Comparison of ENCODE assay signal across 9 cellular contexts in the genomic region with DNA sequence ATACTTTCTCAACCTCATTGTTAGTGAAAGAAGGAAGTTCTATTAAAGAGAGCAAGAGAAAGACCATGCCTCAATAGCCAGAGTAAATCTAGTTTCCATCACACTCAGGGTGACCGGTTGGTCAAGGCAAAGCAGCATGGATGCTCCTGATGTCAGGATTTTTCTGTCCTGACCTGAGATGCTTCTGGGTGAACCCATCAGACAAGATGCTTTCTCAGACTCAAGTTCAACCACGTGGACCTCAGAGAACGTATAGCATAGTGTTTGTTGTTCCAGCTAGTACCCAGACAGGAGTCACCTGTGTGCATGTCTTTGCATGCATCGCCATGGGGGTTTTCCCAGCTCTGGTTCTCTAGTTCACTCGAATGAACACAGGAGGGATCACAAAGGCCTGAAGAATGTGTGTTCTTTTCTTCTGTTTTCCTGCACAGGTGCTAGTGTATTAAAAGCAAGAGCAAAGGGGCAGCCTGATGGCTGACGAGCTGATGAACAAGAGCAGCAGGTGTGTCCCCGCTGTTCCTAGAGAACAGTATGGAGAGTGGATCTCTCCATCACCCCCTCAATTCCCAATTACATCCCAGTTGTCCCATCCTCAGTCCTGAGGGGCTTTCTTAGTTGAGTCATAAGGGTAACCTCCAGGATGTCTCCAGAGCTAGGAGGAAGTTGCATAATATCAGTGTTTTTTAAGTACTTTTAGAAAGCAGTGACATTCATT.
A peak's percentile ranks its signal among the peaks of the same experiment; 100 is the strongest.
DNase-seq lines count a peak whose midpoint lies in the region; ATAC-seq lines count a peak whose summit lies in the region.
"Had no signal": no experiment of that assay in that cellular context is flagged by ENCODE, and none has a peak within 500 bp of the region (broad histone marks: within the 10 kb centered on the region; RNA-seq: fewer than 3 reads in every experiment).

No MANE protein-coding gene starts in this region.

- peak; percentile 15 for DNase-seq in activated naive CD4-positive, alpha-beta T cell treated with Interleukin-2 at 50 U/mL for 16 hours
- DNase-seq in activated naive CD4-positive, alpha-beta T cell (lab: John Stamatoyannopoulos, UW) = no peak
- DNase-seq in activated naive CD4-positive, alpha-beta T cell treated with anti-CD3 and anti-CD28 coated beads for 36 hours = peak; percentile 86
- DNase-seq in ureter (ENCODE audit: low spot score) (peak; percentile 73), HK-2 (ENCODE audit: unreplicated experiment) (no peak), NCI-H2227 treated with DMSO at 0.1 percent for 48 hours (lab: John Stamatoyannopoulos, UW) (no peak), A172 (ENCODE audit: low spot score) (no peak)
- DNase-seq: DND-41 had no signal

- ATAC-seq in HG03064 (IDR thresholded peaks at IDR 0.05; ENCODE audit: low read depth, unreplicated experiment) = peak; percentile 69

- peak overlapping the region; percentile 67 for H3K27ac Mint-ChIP-seq in activated naive CD4-positive, alpha-beta T cell treated with anti-CD3 and anti-CD28 coated beads for 36 hours

- no peaks in the 10 kb centered on the region for H3K9me3 Mint-ChIP-seq in activated naive CD4-positive, alpha-beta T cell treated with anti-CD3 and anti-CD28 coated beads for 36 hours

- intact Hi-C loops in activated naive CD4-positive, alpha-beta T cell treated with anti-CD3 and anti-CD28 coated beads for 36 hours (cut with micrococcal nuclease) = loop anchor here (1.0 to 5.0 kb wide), 8 partner anchors 9 to 209 kb away; a partner anchor contains a TSS

- H3K36me3 Mint-ChIP-seq in activated naive CD4-positive, alpha-beta T cell treated with anti-CD3 and anti-CD28 coated beads for 36 hours (ENCODE audit: low read depth) = no peaks in the 10 kb centered on the region

- H3K27me3 Mint-ChIP-seq in activated naive CD4-positive, alpha-beta T cell treated with anti-CD3 and anti-CD28 coated beads for 36 hours (ENCODE audit: low read depth) = no peaks in the 10 kb centered on the region

- peak overlapping the region; percentile 13 for H3K4me3 Mint-ChIP-seq in activated naive CD4-positive, alpha-beta T cell treated with anti-CD3 and anti-CD28 coated beads for 36 hours

- CTCF ChIA-PET in activated naive CD4-positive, alpha-beta T cell treated with anti-CD3 and anti-CD28 coated beads for 36 hours (lab: Charles Lee) = interaction anchor here (0.6 to 2.1 kb wide), 9 partner anchors 9 to 121 kb away, joined by 3 to 11 read pairs (median 3); no protein-coding TSS in a partner anchor

- peaks cover 27% of the 10 kb centered on the region for H3K4me1 Mint-ChIP-seq in activated naive CD4-positive, alpha-beta T cell treated with anti-CD3 and anti-CD28 coated beads for 36 hours (ENCODE audit: low read depth)

Comparison
In these comparisons a context has a peak if more than half of its experiments do, and no peak if none do; other contexts are left out.
1. DNase-seq: peak in activated naive CD4-positive, alpha-beta T cell treated with Interleukin-2 at 50 U/mL for 16 hours (single experiment), activated naive CD4-positive, alpha-beta T cell treated with anti-CD3 and anti-CD28 coated beads for 36 hours (single experiment) and ureter (single experiment); none in activated naive CD4-positive, alpha-beta T cell (0 of 4), HK-2 (single experiment), NCI-H2227 treated with DMSO at 0.1 percent for 48 hours (single experiment) and A172 (single experiment).